23 cellular contexts compared by ENCODE assay signal in genomic region chr11:126915430-126915829, GRCh38.
"Had no signal": no experiment of that assay in that cellular context is flagged by ENCODE, and none has a peak within 500 bp of the region (broad histone marks: within the 10 kb centered on the region; RNA-seq: fewer than 3 reads in every experiment).

No MANE protein-coding gene starts in this region.

- H3K36me3 ChIP-seq: colonic mucosa, heart left ventricle, neural progenitor cell, prostate gland, sigmoid colon had no signal

- H3K27ac ChIP-seq: colonic mucosa, heart left ventricle, neural progenitor cell, parathyroid adenoma, prostate gland, sigmoid colon, skin epidermis had no signal

- H3K4me1 ChIP-seq: colonic mucosa, heart left ventricle, neural progenitor cell, parathyroid adenoma, prostate gland, sigmoid colon had no signal

- H3K4me2 ChIP-seq: neural progenitor cell had no signal

- H3K9me3 ChIP-seq: colonic mucosa, heart left ventricle, prostate gland, sigmoid colon had no signal

- H3K36me3 Mint-ChIP-seq: mesothelial cell of epicardium; natural killer cell treated with Interleukin-12 subunit alpha and Interleukin-12 subunit beta and Interleukin-15 and Interleukin-18, amount 100 ng/mL, for 72 hours; neural progenitor cell had no signal

- DNase-seq: cerebellar nuclear complex; colonic mucosa; effector CD4-positive, alpha-beta T cell; endodermal cell; erythroblast; heart left ventricle; hippocampal formation; kidney glomerular epithelial cell; nucleus accumbens; retina; sigmoid colon; stimulated activated CD4-positive, alpha-beta T cell treated with anti-CD3 and anti-CD28 coated beads, Interleukin-12 subunit alpha, Interleukin-12 subunit beta, amount 100 ng/mL, for 4 hours; stimulated activated naive CD4-positive, alpha-beta T cell had no signal

- H2AFZ ChIP-seq: neural progenitor cell, parathyroid adenoma had no signal

- H3K79me2 ChIP-seq: parathyroid adenoma had no signal

- H3K9ac ChIP-seq: neural progenitor cell, parathyroid adenoma had no signal

- FAIRE-seq: endothelial cell of umbilical vein, frontal cortex, islet of Langerhans, urothelium cell line had no signal

- H3K9me3 Mint-ChIP-seq: endodermal cell; mesothelial cell of epicardium; natural killer cell treated with Interleukin-12 subunit alpha and Interleukin-12 subunit beta and Interleukin-15 and Interleukin-18, amount 100 ng/mL, for 72 hours; neural progenitor cell had no signal

- H3K4me3 ChIP-seq: colonic mucosa, heart left ventricle, neural progenitor cell, prostate gland, sigmoid colon, skin epidermis had no signal

- H3K4me3 Mint-ChIP-seq: endodermal cell; mesothelial cell of epicardium; natural killer cell treated with Interleukin-12 subunit alpha and Interleukin-12 subunit beta and Interleukin-15 and Interleukin-18, amount 100 ng/mL, for 72 hours; neural progenitor cell had no signal

- H3K27me3 ChIP-seq: colonic mucosa, heart left ventricle, neural progenitor cell, sigmoid colon had no signal

- H3K4me1 Mint-ChIP-seq: mesothelial cell of epicardium had no signal

- H3K27ac Mint-ChIP-seq: endodermal cell; mesothelial cell of epicardium; natural killer cell treated with Interleukin-12 subunit alpha and Interleukin-12 subunit beta and Interleukin-15 and Interleukin-18, amount 100 ng/mL, for 72 hours; neural progenitor cell had no signal

- ATAC-seq: heart left ventricle; natural killer cell treated with Interleukin-12 subunit alpha and Interleukin-12 subunit beta and Interleukin-15 and Interleukin-18, amount 100 ng/mL, for 72 hours had no signal
